1 cellular context compared by ENCODE assay signal in the genomic region with DNA sequence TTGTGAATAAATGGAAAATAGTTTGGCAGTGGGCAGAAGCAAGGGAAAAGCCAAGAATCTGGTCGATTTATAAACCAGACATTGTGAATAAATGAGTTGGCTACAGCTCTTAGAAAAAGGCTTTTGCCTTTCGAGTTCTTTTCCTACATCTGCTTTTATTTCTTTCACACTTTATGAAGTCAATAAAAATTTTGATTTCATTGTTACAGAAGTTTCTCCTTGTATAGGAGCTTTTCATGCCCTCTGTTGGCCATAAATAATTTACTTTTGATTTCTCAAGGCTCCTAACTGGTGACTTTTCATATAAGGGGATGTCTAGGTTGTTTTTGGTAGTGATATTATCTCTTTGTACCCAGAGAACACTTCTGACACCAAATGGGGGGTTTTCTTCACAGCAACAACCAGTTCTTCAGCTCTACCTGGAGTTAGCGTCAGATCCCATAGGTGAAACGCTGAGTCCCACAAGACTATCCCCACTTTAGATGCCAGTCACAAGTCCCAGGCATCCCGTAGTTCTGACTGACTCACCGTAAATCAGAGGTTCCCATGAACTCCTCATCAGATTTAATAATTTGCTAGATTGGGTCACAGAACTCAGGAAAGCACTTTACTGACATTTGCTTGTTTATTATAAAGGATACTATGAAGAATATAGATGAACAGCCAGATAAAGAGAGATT.
TF ChIP-seq lines count a peak whose summit lies in the region.

No MANE protein-coding gene starts in this region.

TF ChIP-seq in liver, 16 proteins besides CTCF, POLR2A, EP300 and RAD21 (continued from another document):
- TF ChIP-seq, protein P1, sequence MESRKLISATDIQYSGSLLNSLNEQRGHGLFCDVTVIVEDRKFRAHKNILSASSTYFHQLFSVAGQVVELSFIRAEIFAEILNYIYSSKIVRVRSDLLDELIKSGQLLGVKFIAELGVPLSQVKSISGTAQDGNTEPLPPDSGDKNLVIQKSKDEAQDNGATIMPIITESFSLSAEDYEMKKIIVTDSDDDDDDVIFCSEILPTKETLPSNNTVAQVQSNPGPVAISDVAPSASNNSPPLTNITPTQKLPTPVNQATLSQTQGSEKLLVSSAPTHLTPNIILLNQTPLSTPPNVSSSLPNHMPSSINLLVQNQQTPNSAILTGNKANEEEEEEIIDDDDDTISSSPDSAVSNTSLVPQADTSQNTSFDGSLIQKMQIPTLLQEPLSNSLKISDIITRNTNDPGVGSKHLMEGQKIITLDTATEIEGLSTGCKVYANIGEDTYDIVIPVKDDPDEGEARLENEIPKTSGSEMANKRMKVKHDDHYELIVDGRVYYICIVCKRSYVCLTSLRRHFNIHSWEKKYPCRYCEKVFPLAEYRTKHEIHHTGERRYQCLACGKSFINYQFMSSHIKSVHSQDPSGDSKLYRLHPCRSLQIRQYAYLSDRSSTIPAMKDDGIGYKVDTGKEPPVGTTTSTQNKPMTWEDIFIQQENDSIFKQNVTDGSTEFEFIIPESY (IDR thresholded peaks at IDR 0.05), result no peak
- TF ChIP-seq TAF1 (conservative IDR thresholded peaks at IDR 0.05) (no peak), EGR1 (IDR thresholded peaks at IDR 0.05; ENCODE audit: low read depth in 2 of 2) (no peak), YY1 (IDR thresholded peaks at IDR 0.05) (no peak), FOXA1 (IDR thresholded peaks at IDR 0.05) (no peak)
- TF ChIP-seq, protein P2, sequence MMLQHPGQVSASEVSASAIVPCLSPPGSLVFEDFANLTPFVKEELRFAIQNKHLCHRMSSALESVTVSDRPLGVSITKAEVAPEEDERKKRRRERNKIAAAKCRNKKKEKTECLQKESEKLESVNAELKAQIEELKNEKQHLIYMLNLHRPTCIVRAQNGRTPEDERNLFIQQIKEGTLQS (IDR thresholded peaks at IDR 0.05), result no peak
TF ChIP-seq in liver: peak in this region for 0.
